In the genomic region with DNA sequence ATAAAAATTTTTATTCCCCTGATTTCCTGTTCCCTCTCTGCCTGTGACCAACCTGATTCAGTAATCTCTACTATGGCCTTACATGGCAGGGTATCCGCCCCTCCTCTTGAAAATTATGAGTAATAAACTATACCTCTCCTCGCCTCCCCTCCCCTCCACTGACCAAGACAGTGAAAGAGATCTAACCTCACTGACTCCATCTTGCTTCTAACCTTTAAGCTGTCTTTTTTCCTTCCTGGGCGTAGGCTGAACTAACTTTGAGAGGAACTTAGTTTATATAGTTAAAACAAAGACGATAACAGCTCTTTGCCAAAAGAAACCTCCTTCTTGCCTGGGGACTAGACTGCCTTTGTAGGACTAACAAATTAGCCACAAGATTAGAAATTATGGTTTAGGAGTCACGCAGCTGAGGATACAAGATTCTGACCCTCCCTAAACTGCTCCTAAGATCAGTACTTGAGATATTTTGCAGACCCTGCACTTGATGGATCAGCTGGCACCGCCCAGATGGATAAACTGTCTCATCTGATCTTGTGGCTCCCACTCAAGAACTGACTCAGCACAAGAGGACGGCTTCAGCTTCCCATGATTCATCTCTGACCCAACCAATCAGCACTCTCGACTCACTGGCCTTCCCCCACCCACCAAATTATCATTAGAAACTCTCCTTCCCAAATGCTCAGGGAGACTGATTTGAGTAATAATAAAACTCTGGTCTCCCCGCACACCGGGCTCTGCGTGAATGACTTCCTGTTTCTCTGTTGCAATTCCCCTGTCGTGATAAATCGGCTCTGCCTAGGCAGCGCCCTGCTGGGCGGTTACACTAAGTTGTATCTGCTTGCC, we compare ENCODE assay signal across 9 cellular contexts.
DNase-seq lines count a peak whose midpoint lies in the region; ATAC-seq and TF ChIP-seq lines count a peak whose summit lies in the region.
"Had no signal": no experiment of that assay in that cellular context is flagged by ENCODE, and none has a peak within 500 bp of the region (broad histone marks: within the 10 kb centered on the region; RNA-seq: fewer than 3 reads in every experiment).

No MANE protein-coding gene starts in this region.

- peak overlapping the region; percentile 45 for H3K27ac Mint-ChIP-seq in mesothelial cell of epicardium

- peaks cover 13% of the 10 kb centered on the region for H3K4me1 Mint-ChIP-seq in mesothelial cell of epicardium

- peaks cover 13% of the 10 kb centered on the region for H3K9me3 Mint-ChIP-seq in mesothelial cell of epicardium

- intact Hi-C loops in left ventricle myocardium inferior (cut with micrococcal nuclease), result no loop called here

- H3K36me3 ChIP-seq in BE2C (no peaks in the 10 kb centered on the region), left ventricle myocardium inferior (no peaks in the 10 kb centered on the region)
- H3K36me3 ChIP-seq: sigmoid colon had no signal

- H3K27ac ChIP-seq in left ventricle myocardium inferior (replicated peaks), result no peak overlapping the region
- H3K27ac ChIP-seq: sigmoid colon had no signal

- H3K9me3 ChIP-seq in BE2C (no peaks in the 10 kb centered on the region), left ventricle myocardium inferior (replicated peaks) (peaks cover 17% of the 10 kb centered on the region)

- H3K4me3 ChIP-seq in BE2C (ENCODE audit: low read depth, low read length) (no peak overlapping the region), left ventricle myocardium inferior (no peak overlapping the region)
- H3K4me3 ChIP-seq: sigmoid colon had no signal

- H3K36me3 Mint-ChIP-seq in mesothelial cell of epicardium, result no peaks in the 10 kb centered on the region

- in situ Hi-C loops in ACHN (cut with HindIII; ENCODE audit: low pct_ligation_motif_present, low pct_unique_long_range_greater_than_20kb, low sequenced_read_pairs), result no loop called here

- ATAC-seq in HG03095 (IDR thresholded peaks at IDR 0.05; ENCODE audit: unreplicated experiment), result peak; percentile 34
- no peak for ATAC-seq in HG03439 (IDR thresholded peaks at IDR 0.05; ENCODE audit: unreplicated experiment)

- DNase-seq in BE2C, result peak; percentile 15
- DNase-seq in astrocyte of the hippocampus (ENCODE audit: low read depth, low spot score), result peak; percentile 69
- no peak for DNase-seq in mesothelial cell of epicardium (ENCODE audit: low spot score in 2 of 2, unreplicated experiment in 2 of 2)
- DNase-seq in ACHN, result no peak
- no peak for DNase-seq in left ventricle myocardium inferior
- DNase-seq in midbrain (lab: John Stamatoyannopoulos, UW), result no peak
- DNase-seq: sigmoid colon had no signal

- TF ChIP-seq CTCF in BE2C (IDR thresholded peaks at IDR 0.05; ENCODE audit: low read depth, low read length), result no peak
- TF ChIP-seq CTCF in mesothelial cell of epicardium (IDR thresholded peaks at IDR 0.05; ENCODE audit: unreplicated experiment), result no peak
- TF ChIP-seq CTCF in left ventricle myocardium inferior (IDR thresholded peaks at IDR 0.05; ENCODE audit: borderline replicate concordance), result no peak

- peak overlapping the region; percentile 57 for H3K4me3 Mint-ChIP-seq in mesothelial cell of epicardium

- H3K4me1 ChIP-seq in BE2C (no peaks in the 10 kb centered on the region), left ventricle myocardium inferior (no peaks in the 10 kb centered on the region)
- H3K4me1 ChIP-seq: sigmoid colon had no signal

- H3K27me3 ChIP-seq in BE2C (no peaks in the 10 kb centered on the region), left ventricle myocardium inferior (ENCODE audit: low read depth) (no peaks in the 10 kb centered on the region)
- H3K27me3 ChIP-seq: sigmoid colon had no signal

- H3K27me3 Mint-ChIP-seq in mesothelial cell of epicardium (ENCODE audit: low read depth), result no peaks in the 10 kb centered on the region

Comparison
In these comparisons a context has a peak if more than half of its experiments do, and no peak if none do; other contexts are left out.
1. DNase-seq: peak in BE2C (single experiment) and astrocyte of the hippocampus (single experiment); none in mesothelial cell of epicardium (0 of 2), ACHN (single experiment), left ventricle myocardium inferior (single experiment) and midbrain (single experiment).